Comparison of ENCODE assay signal across 29 cellular contexts in genomic region chr1:165226326-165226725, GRCh38.
"Had no signal": no experiment of that assay in that cellular context is flagged by ENCODE, and none has a peak within 500 bp of the region (broad histone marks: within the 10 kb centered on the region; RNA-seq: fewer than 3 reads in every experiment).

No MANE protein-coding gene starts in this region.

- DNase-seq: activated CD4-positive, alpha-beta memory T cell treated with anti-CD3 and anti-CD28 coated beads, Interleukin-2, amount 10 ng/mL, durations not matched to agents 7 days and 5 days; activated CD4-positive, alpha-beta T cell treated with anti-CD3 and anti-CD28 coated beads for 1 hour; activated CD4-positive, alpha-beta T cell treated with anti-CD3 and anti-CD28 coated beads for 36 hours; activated CD4-positive, alpha-beta T cell treated with anti-CD3 and anti-CD28 coated beads for 48 hours; activated CD4-positive, alpha-beta T cell treated with anti-CD3 and anti-CD28 coated beads, Interleukin-2, amount 10 ng/mL, durations not matched to agents 7 days and 5 days; activated CD4-positive, alpha-beta T cell treated with anti-CD3 and anti-CD28 coated beads, Interleukin-2, amount 50 U/mL, for 48 hours; activated CD4-positive, CD25-positive, alpha-beta regulatory T cell; activated CD8-positive, alpha-beta memory T cell treated with anti-CD3 and anti-CD28 coated beads for 24 hours; activated CD8-positive, alpha-beta memory T cell treated with anti-CD3 and anti-CD28 coated beads, Interleukin-2, amount 10 ng/mL, durations not matched to agents 7 days and 5 days; activated CD8-positive, alpha-beta memory T cell treated with anti-CD3 and anti-CD28 coated beads, Interleukin-2, amount 50 U/mL, for 48 hours; activated CD8-positive, alpha-beta T cell treated with anti-CD3 and anti-CD28 coated beads, Interleukin-2, amount 10 ng/mL, durations not matched to agents 7 days and 5 days; activated effector memory CD4-positive, alpha-beta T cell treated with Interleukin-2 at 50 U/mL for 16 hours; activated gamma-delta T cell; activated naive CD4-positive, alpha-beta T cell treated with anti-CD3 and anti-CD28 coated beads, Interleukin-2, amount 10 ng/mL, durations not matched to agents 7 days and 5 days; activated naive CD4-positive, alpha-beta T cell treated with Interleukin-2 at 50 U/mL for 16 hours; activated naive CD8-positive, alpha-beta T cell treated with anti-CD3 and anti-CD28 coated beads, Interleukin-2, amount 10 ng/mL, durations not matched to agents 7 days and 5 days; activated naive CD8-positive, alpha-beta T cell treated with anti-CD3 and anti-CD28 coated beads, Interleukin-2, amount 50 U/mL, for 24 hours; activated T-cell treated with anti-CD3 and anti-CD28 coated beads, Interleukin-2, amount 50 U/mL, for 24 hours; activated T-cell treated with anti-CD3 and anti-CD28 coated beads, Interleukin-2, amount 50 U/mL, for 48 hours; amygdala; central memory CD4-positive, alpha-beta T cell; T-helper 1 cell; T-helper 2 cell; T-helper 9 cell had no signal

- H3K9me3 ChIP-seq: ascending aorta had no signal

- H3K4me1 ChIP-seq: ascending aorta had no signal

- ATAC-seq: activated CD4-positive, alpha-beta T cell treated with anti-CD3 and anti-CD28 coated beads for 36 hours; activated CD4-positive, CD25-positive, alpha-beta regulatory T cell treated with anti-CD3 and anti-CD28 coated beads, Interleukin-2, amount 50 U/mL, for 24 hours; activated CD8-positive, alpha-beta memory T cell treated with anti-CD3 and anti-CD28 coated beads, Interleukin-2, amount 10 ng/mL, durations not matched to agents 7 days and 5 days; activated CD8-positive, alpha-beta T cell treated with anti-CD3 and anti-CD28 coated beads, Interleukin-2, amount 10 ng/mL, durations not matched to agents 7 days and 5 days; activated naive CD8-positive, alpha-beta T cell treated with anti-CD3 and anti-CD28 coated beads, Interleukin-2, amount 50 U/mL, for 24 hours; WTC11 had no signal

- H3K27me3 ChIP-seq: ascending aorta had no signal

- H3K36me3 ChIP-seq: ascending aorta, cardiac muscle cell had no signal

- H3K4me3 ChIP-seq: ascending aorta, cardiac muscle cell had no signal

- H3K27ac ChIP-seq: ascending aorta, cardiac muscle cell, VCaP had no signal
